In genomic region chr2:42456126-42456839, GRCh38 we compare ENCODE assay signal across 1 cellular context.
TF ChIP-seq lines count a peak whose summit lies in the region.

No MANE protein-coding gene starts in this region.

TF ChIP-seq in WTC11, 78 proteins besides CTCF, POLR2A, EP300 and RAD21 (continued from another document):
- TF ChIP-seq, protein P1, sequence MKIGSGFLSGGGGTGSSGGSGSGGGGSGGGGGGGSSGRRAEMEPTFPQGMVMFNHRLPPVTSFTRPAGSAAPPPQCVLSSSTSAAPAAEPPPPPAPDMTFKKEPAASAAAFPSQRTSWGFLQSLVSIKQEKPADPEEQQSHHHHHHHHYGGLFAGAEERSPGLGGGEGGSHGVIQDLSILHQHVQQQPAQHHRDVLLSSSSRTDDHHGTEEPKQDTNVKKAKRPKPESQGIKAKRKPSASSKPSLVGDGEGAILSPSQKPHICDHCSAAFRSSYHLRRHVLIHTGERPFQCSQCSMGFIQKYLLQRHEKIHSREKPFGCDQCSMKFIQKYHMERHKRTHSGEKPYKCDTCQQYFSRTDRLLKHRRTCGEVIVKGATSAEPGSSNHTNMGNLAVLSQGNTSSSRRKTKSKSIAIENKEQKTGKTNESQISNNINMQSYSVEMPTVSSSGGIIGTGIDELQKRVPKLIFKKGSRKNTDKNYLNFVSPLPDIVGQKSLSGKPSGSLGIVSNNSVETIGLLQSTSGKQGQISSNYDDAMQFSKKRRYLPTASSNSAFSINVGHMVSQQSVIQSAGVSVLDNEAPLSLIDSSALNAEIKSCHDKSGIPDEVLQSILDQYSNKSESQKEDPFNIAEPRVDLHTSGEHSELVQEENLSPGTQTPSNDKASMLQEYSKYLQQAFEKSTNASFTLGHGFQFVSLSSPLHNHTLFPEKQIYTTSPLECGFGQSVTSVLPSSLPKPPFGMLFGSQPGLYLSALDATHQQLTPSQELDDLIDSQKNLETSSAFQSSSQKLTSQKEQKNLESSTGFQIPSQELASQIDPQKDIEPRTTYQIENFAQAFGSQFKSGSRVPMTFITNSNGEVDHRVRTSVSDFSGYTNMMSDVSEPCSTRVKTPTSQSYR (CRISPR knock-in tag; IDR thresholded peaks at IDR 0.05), result no peak
- TF ChIP-seq EMX1 (CRISPR knock-in tag; IDR thresholded peaks at IDR 0.05), result no peak
